19 cellular contexts compared by ENCODE assay signal in the genomic region with DNA sequence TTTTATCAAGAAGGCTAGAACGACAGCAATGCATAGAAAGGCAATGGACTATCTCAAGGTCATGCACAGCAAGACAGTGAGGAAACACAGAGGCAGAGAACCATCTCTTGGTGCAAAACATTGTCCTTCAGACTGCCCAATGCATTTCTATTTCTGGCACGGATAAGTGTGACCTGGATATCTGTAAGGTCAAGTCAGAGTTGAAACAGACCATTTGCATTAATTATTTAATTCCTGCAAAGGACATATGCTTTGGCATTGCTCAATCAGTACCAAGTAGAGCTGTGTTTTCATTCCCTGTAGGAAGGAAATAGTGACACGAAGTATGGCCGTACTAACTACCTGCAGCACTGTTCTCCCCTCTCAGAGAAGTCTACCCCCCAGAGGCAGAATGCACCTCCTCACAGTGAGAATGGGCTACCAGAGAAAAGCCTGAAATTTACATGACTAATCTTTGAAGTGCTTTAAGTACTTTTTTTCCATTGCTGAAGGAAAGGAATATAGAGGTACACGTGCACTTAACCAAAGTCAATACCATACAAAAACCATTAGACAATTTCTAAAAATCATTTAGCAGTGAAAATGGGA.
"Had no signal": no experiment of that assay in that cellular context is flagged by ENCODE, and none has a peak within 500 bp of the region (broad histone marks: within the 10 kb centered on the region; RNA-seq: fewer than 3 reads in every experiment).

No MANE protein-coding gene starts in this region.

- H3K27me3 ChIP-seq: esophagus muscularis mucosa, gastroesophageal sphincter, hepatocyte, neutrophil, spleen had no signal

- DNase-seq: effector memory CD8-positive, alpha-beta T cell; foreskin fibroblast; kidney; left cardiac atrium; mammary epithelial cell; mucosa of descending colon; naive thymus-derived CD8-positive, alpha-beta T cell; spleen; stimulated activated CD4-positive, alpha-beta T cell treated with anti-CD3 and anti-CD28 coated beads, Interleukin-15, amount 100 ng/mL, for 24 hours; stimulated activated CD4-positive, alpha-beta T cell treated with anti-CD3 and anti-CD28 coated beads, Interleukin-1b, Interleukin-23, amount 100 ng/mL, for 48 hours; stimulated activated CD4-positive, alpha-beta T cell treated with anti-CD3 and anti-CD28 coated beads, Interleukin-4, amount 100 ng/mL, for 24 hours; trophoblast cell had no signal

- H3K27ac ChIP-seq: epithelial cell of prostate, esophagus muscularis mucosa, gastroesophageal sphincter, hepatocyte, neutrophil, spleen had no signal

- H3K4me1 ChIP-seq: esophagus muscularis mucosa, gastroesophageal sphincter, spleen had no signal

- H3K4me3 ChIP-seq: esophagus muscularis mucosa, gastroesophageal sphincter, hepatocyte, mucosa of descending colon, spleen had no signal

- H3K9me3 ChIP-seq: esophagus muscularis mucosa, gastroesophageal sphincter, mucosa of descending colon, neutrophil, spleen had no signal

- ATAC-seq: effector memory CD8-positive, alpha-beta T cell; gastroesophageal sphincter; left cardiac atrium; mucosa of descending colon; naive thymus-derived CD8-positive, alpha-beta T cell; sciatic nerve; stimulated activated memory B cell treated with anti-CD40 and anti-IgM and Interleukin-4, amounts not matched to agents 10 μg/mL and 1 μg/mL and 100 μg/mL, for 72 hours had no signal

- H3K4me1 Mint-ChIP-seq: stimulated activated memory B cell treated with anti-CD40 and anti-IgM and Interleukin-4, amounts not matched to agents 10 μg/mL and 1 μg/mL and 100 μg/mL, for 72 hours had no signal

- H3K27me3 Mint-ChIP-seq: effector memory CD8-positive, alpha-beta T cell; naive thymus-derived CD8-positive, alpha-beta T cell; stimulated activated memory B cell treated with anti-CD40 and anti-IgM and Interleukin-4, amounts not matched to agents 10 μg/mL and 1 μg/mL and 100 μg/mL, for 72 hours had no signal

- H3K27ac Mint-ChIP-seq: effector memory CD8-positive, alpha-beta T cell; naive thymus-derived CD8-positive, alpha-beta T cell; stimulated activated memory B cell treated with anti-CD40 and anti-IgM and Interleukin-4, amounts not matched to agents 10 μg/mL and 1 μg/mL and 100 μg/mL, for 72 hours had no signal

- H3K9me3 Mint-ChIP-seq: effector memory CD8-positive, alpha-beta T cell; naive thymus-derived CD8-positive, alpha-beta T cell; stimulated activated memory B cell treated with anti-CD40 and anti-IgM and Interleukin-4, amounts not matched to agents 10 μg/mL and 1 μg/mL and 100 μg/mL, for 72 hours had no signal

- H3K4me3 Mint-ChIP-seq: effector memory CD8-positive, alpha-beta T cell; naive thymus-derived CD8-positive, alpha-beta T cell; stimulated activated memory B cell treated with anti-CD40 and anti-IgM and Interleukin-4, amounts not matched to agents 10 μg/mL and 1 μg/mL and 100 μg/mL, for 72 hours had no signal
